9 cellular contexts compared by ENCODE assay signal in genomic region chr2:64325852-64326577, GRCh38.
DNase-seq lines count a peak whose midpoint lies in the region; ATAC-seq and TF ChIP-seq lines count a peak whose summit lies in the region.
"Had no signal": no experiment of that assay in that cellular context is flagged by ENCODE, and none has a peak within 500 bp of the region (broad histone marks: within the 10 kb centered on the region; RNA-seq: fewer than 3 reads in every experiment).

No MANE protein-coding gene starts in this region.

- H3K4me3 ChIP-seq in left lung: no peak overlapping the region
- H3K4me3 ChIP-seq: vagina had no signal

- peaks cover 34% of the 10 kb centered on the region for H3K27me3 Mint-ChIP-seq in activated T-helper 2 cell treated with anti-CD3 and anti-CD28 coated beads, Interferon-gamma antibody, Interleukin-2, Interleukin-4, amounts not matched to agents 10 μg/mL and 5 μg/mL and 100 μg/mL, durations not matched to agents 14 hours and 24 hours and 36 hours (ENCODE audit: low read depth)

- no peak overlapping the region for H3K27ac ChIP-seq in left lung
- H3K27ac ChIP-seq: vagina had no signal

- H3K4me1 Mint-ChIP-seq in activated T-helper 2 cell treated with anti-CD3 and anti-CD28 coated beads, Interferon-gamma antibody, Interleukin-2, Interleukin-4, amounts not matched to agents 10 μg/mL and 5 μg/mL and 100 μg/mL, durations not matched to agents 14 hours and 24 hours and 36 hours (ENCODE audit: low read depth): peaks cover 64% of the 10 kb centered on the region

- H3K9me3 ChIP-seq in left lung: no peaks in the 10 kb centered on the region
- H3K9me3 ChIP-seq: vagina had no signal

- no peaks in the 10 kb centered on the region for H3K27me3 ChIP-seq in left lung
- H3K27me3 ChIP-seq: vagina had no signal

- no peaks in the 10 kb centered on the region for H3K9me3 Mint-ChIP-seq in activated T-helper 2 cell treated with anti-CD3 and anti-CD28 coated beads, Interferon-gamma antibody, Interleukin-2, Interleukin-4, amounts not matched to agents 10 μg/mL and 5 μg/mL and 100 μg/mL, durations not matched to agents 14 hours and 24 hours and 36 hours

- peak overlapping the region; percentile 98 for H3K27ac Mint-ChIP-seq in activated T-helper 2 cell treated with anti-CD3 and anti-CD28 coated beads, Interferon-gamma antibody, Interleukin-2, Interleukin-4, amounts not matched to agents 10 μg/mL and 5 μg/mL and 100 μg/mL, durations not matched to agents 14 hours and 24 hours and 36 hours

- no peak for TF ChIP-seq CTCF in left lung (IDR thresholded peaks at IDR 0.05)

- DNase-seq in activated T-helper 2 cell treated with anti-CD3 and anti-CD28 coated beads, Interferon-gamma antibody, Interleukin-2, Interleukin-4, amounts not matched to agents 10 μg/mL and 5 μg/mL and 100 μg/mL, durations not matched to agents 14 hours and 24 hours and 36 hours (ENCODE audit: low spot score): peak; percentile 59
- peak; percentile 58 for DNase-seq in stimulated activated CD8-positive, alpha-beta memory T cell treated with anti-CD3 and anti-CD28 coated beads, Interleukin-4, amount 100 ng/mL, for 48 hours
- no peak for DNase-seq in GF-D8 (lab: John Stamatoyannopoulos, UW)
- DNase-seq in left lung: no peak
- DNase-seq in DMS153 (lab: John Stamatoyannopoulos, UW): no peak
- DNase-seq in NCI-H187 treated with DMSO at 0.1 percent for 48 hours (lab: John Stamatoyannopoulos, UW): no peak

- intact Hi-C loops in activated T-helper 2 cell treated with anti-CD3 and anti-CD28 coated beads, Interferon-gamma antibody, Interleukin-2, Interleukin-4, amounts not matched to agents 10 μg/mL and 5 μg/mL and 100 μg/mL, durations not matched to agents 14 hours and 24 hours and 36 hours (cut with micrococcal nuclease): loop anchor here (1.0 to 10.0 kb wide), 14 partner anchors 31 to 1031 kb away; partner anchors contain the start of genes PELI1, SERTAD2 and UGP2
- intact Hi-C loops in left lung (cut with DNase I): loop anchor here in 1 of 2 donors (5.0 kb wide), 1 partner anchor 279 kb away; no protein-coding TSS in a partner anchor

- peak overlapping the region; percentile 61 for H3K4me3 Mint-ChIP-seq in activated T-helper 2 cell treated with anti-CD3 and anti-CD28 coated beads, Interferon-gamma antibody, Interleukin-2, Interleukin-4, amounts not matched to agents 10 μg/mL and 5 μg/mL and 100 μg/mL, durations not matched to agents 14 hours and 24 hours and 36 hours (ENCODE audit: low read depth)

- no peaks in the 10 kb centered on the region for H3K36me3 Mint-ChIP-seq in activated T-helper 2 cell treated with anti-CD3 and anti-CD28 coated beads, Interferon-gamma antibody, Interleukin-2, Interleukin-4, amounts not matched to agents 10 μg/mL and 5 μg/mL and 100 μg/mL, durations not matched to agents 14 hours and 24 hours and 36 hours (ENCODE audit: low read depth)

- H3K4me1 ChIP-seq in left lung: peaks cover 9 to 37% of the 10 kb centered on the region in 2 donors

- peak; percentile 83 for ATAC-seq in GM19463 (IDR thresholded peaks at IDR 0.05; ENCODE audit: unreplicated experiment)
- ATAC-seq in HG03442 (IDR thresholded peaks at IDR 0.05; ENCODE audit: unreplicated experiment): peak; percentile 84
- no peak for ATAC-seq in left lung

- no peaks in the 10 kb centered on the region for H3K36me3 ChIP-seq in left lung
- H3K36me3 ChIP-seq: vagina had no signal

Comparison
In these comparisons a context has a peak if more than half of its experiments do, and no peak if none do; other contexts are left out.
1. DNase-seq: peak in activated T-helper 2 cell treated with anti-CD3 and anti-CD28 coated beads, Interferon-gamma antibody, Interleukin-2, Interleukin-4, amounts not matched to agents 10 μg/mL and 5 μg/mL and 100 μg/mL, durations not matched to agents 14 hours and 24 hours and 36 hours (single experiment) and stimulated activated CD8-positive, alpha-beta memory T cell treated with anti-CD3 and anti-CD28 coated beads, Interleukin-4, amount 100 ng/mL, for 48 hours (single experiment); none in GF-D8 (single experiment), left lung (0 of 2), DMS153 (single experiment) and NCI-H187 treated with DMSO at 0.1 percent for 48 hours (single experiment).